ENCODE assay signal across 8 cellular contexts in the genomic region with DNA sequence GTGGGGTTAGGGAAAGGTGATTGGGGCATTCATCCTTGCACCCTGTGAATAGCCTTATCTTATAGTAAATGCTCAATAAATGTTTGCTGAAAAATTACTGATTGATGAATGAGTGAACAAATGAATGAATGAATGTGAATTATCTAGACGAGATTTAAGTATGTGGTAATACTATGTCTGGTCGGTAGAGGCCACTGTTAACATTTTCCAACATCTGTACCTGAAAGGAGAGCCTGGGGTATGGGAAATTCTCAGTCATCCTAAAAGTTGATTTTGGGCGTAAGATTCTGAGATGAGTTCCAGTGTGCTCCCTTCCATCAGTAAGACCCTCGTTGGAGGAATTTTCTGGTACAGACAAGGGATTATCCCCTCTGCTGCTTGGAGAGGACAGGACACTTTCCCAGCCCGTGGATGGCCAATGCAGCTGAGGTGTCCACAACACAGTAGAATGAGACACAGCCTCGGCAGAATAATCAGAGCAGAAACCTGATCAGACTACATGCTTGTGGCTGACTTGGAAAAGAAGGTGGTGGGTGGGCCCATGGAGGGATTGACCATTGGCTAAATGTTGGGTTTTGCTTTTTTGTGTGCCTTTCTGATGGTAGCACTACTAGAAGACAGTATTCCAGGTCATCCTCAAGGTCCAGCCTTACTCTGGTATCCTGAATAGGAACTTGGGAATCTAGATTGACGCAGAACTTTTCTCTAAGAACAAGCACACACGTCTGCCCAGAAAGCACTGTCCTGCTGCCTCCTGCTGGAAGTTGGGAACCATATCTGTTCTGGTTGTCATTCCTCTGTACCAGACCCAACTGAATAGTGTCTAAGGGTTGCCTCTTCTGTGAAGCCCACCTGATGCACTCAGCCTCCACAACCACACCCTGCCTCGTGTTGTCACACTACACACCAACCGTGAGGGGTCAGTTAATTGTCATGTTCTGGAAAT.
A peak's percentile ranks its signal among the peaks of the same experiment; 100 is the strongest.
DNase-seq lines count a peak whose midpoint lies in the region; ATAC-seq, FAIRE-seq and TF ChIP-seq lines count a peak whose summit lies in the region.

No MANE protein-coding gene starts in this region.

- no peak overlapping the region for H3K4me3 ChIP-seq in cardiac muscle cell
- H3K4me3 ChIP-seq in brain microvascular endothelial cell (ENCODE audit: low read depth, low read length): no peak overlapping the region
- H3K4me3 ChIP-seq in HepG2 (replicated peaks in 1 of 3; ENCODE audit: insufficient read depth in 1 of 3, low read depth in 2 of 3, low read length in 3 of 3): no peak overlapping the region

- TF ChIP-seq CTCF in cardiac muscle cell (IDR thresholded peaks at IDR 0.05; ENCODE audit: low read depth, low read length): peak; percentile 56
- TF ChIP-seq CTCF in brain microvascular endothelial cell (IDR thresholded peaks at IDR 0.05; ENCODE audit: low read depth, low read length, missing control alignments): peak; percentile 39
- peak; percentile 62 for TF ChIP-seq CTCF in HepG2 (CRISPR knock-in tag; IDR thresholded peaks at IDR 0.05)

- H3K9me3 ChIP-seq in cardiac muscle cell (ENCODE audit: low read depth) (no peaks in the 10 kb centered on the region), HepG2 (ENCODE audit: low read length) (no peaks in the 10 kb centered on the region)

- H3K36me3 ChIP-seq in cardiac muscle cell: no peaks in the 10 kb centered on the region
- no peaks in the 10 kb centered on the region for H3K36me3 ChIP-seq in brain microvascular endothelial cell (replicated peaks)
- no peaks in the 10 kb centered on the region for H3K36me3 ChIP-seq in HepG2 (replicated peaks in 1 of 2; ENCODE audit: control insufficient read depth in 1 of 2, insufficient read depth in 2 of 2, low read length in 2 of 2)

- H4K20me1 ChIP-seq in HepG2 (ENCODE audit: insufficient read depth, low read length): no peaks in the 10 kb centered on the region

- no peak for TF ChIP-seq EP300 in HepG2 (IDR thresholded peaks at IDR 0.05; ENCODE audit: low read depth in 2 of 2, low read length in 2 of 2)
- TF ChIP-seq EP300 in HepG2 (CRISPR knock-in tag; IDR thresholded peaks at IDR 0.05; ENCODE audit: borderline replicate concordance): no peak

- no TSS peak for BruUV-seq in HepG2 (replicated peaks; lab: Mats Ljungman, UMichigan)

- H3K79me2 ChIP-seq in HepG2 (ENCODE audit: insufficient read depth, low read length): no peaks in the 10 kb centered on the region

- peak; percentile 54 for FAIRE-seq in HepG2 (lab: Jason Lieb, UNC)

- ATAC-seq in Right ventricle myocardium inferior (no peak), HepG2 (peak; percentile 66)

- WGBS in HepG2 (ENCODE audit: low lambda C conversion rate): 2% methylated on average over 7 of the region's 10 CpGs

- intact Hi-C loops in Right ventricle myocardium inferior (cut with DNase I) (loop anchor here (5.0 to 10.0 kb wide), 4 partner anchors 263 to 593 kb away; a partner anchor contains a TSS), HepG2 (cut with micrococcal nuclease; ENCODE audit: unreplicated experiment) (loop anchor here (5.0 to 10.0 kb wide), 2 partner anchors 383 to 411 kb away; no protein-coding TSS in a partner anchor)

- H3K27ac ChIP-seq in cardiac muscle cell: no peak overlapping the region
- H3K27ac ChIP-seq in brain microvascular endothelial cell: no peak overlapping the region
- no peak overlapping the region for H3K27ac ChIP-seq in HepG2 (ENCODE audit: extremely low read length, insufficient read depth, low read length)

- H3K4me2 ChIP-seq in HepG2 (ENCODE audit: low read depth, low read length): no peak overlapping the region

- POLR2A ChIA-PET in HepG2 (lab: Yijun Ruan, JAX): no interaction called here

- no peak for TF ChIP-seq RAD21 in HepG2 (CRISPR knock-in tag; IDR thresholded peaks at IDR 0.05)

- DNase-seq in cardiac muscle cell (ENCODE audit: low read depth in 1 of 2, low spot score in 1 of 2): peak; percentile 22 to 54
- no peak for DNase-seq in Right ventricle myocardium inferior (ENCODE audit: missing footprints)
- DNase-seq in NCI-H146 treated with DMSO at 0.1 percent for 48 hours (lab: John Stamatoyannopoulos, UW; ENCODE audit: unreplicated experiment): peak; percentile 27
- peak; percentile 35 for DNase-seq in brain microvascular endothelial cell
- no peak for DNase-seq in HepG2 (ENCODE audit: low spot score)
- DNase-seq in amniotic stem cell (lab: John Stamatoyannopoulos, UW): no peak
- no peak for DNase-seq in amygdala (lab: John Stamatoyannopoulos, UW)
- DNase-seq in NCI-H226: no peak

- no peak overlapping the region for H2AFZ ChIP-seq in HepG2 (ENCODE audit: low read length)

- H3K9ac ChIP-seq in HepG2 (ENCODE audit: insufficient read depth, low read depth, low read length): no peak overlapping the region

- no peak for TF ChIP-seq POLR2A in HepG2 (IDR thresholded peaks at IDR 0.05; ENCODE audit: insufficient read depth in 1 of 2, low read depth in 2 of 2, low read length in 2 of 2)

- H3K27me3 ChIP-seq in cardiac muscle cell (no peaks in the 10 kb centered on the region), brain microvascular endothelial cell (replicated peaks) (no peaks in the 10 kb centered on the region), HepG2 (ENCODE audit: control insufficient read depth in 1 of 2, insufficient read depth in 2 of 2, low read length in 2 of 2) (no peaks in the 10 kb centered on the region)

- in situ Hi-C loops in brain microvascular endothelial cell (cut with HindIII; ENCODE audit: low pct_ligation_motif_present, low sequenced_read_pairs): no loop called here
- in situ Hi-C loops in HepG2 (cut with HindIII; ENCODE audit: extremely low pct_ligation_motif_present, low pct_unique_long_range_greater_than_20kb): no loop called here

- CTCF ChIA-PET in HepG2 (lab: Yijun Ruan, JAX; ENCODE audit: low intra/inter-chr PET ratio, low total read pairs): no interaction called here

- H3K4me1 ChIP-seq in cardiac muscle cell (ENCODE audit: low read depth): no peaks in the 10 kb centered on the region
- H3K4me1 ChIP-seq in HepG2 (ENCODE audit: insufficient read depth, low read length): no peaks in the 10 kb centered on the region

TF ChIP-seq in HepG2, 621 proteins besides CTCF, POLR2A, EP300 and RAD21:
- TF ChIP-seq ZNF24 (IDR thresholded peaks at IDR 0.05) (peak; percentile 90), JARID2 (CRISPR knock-in tag; IDR thresholded peaks at IDR 0.05; ENCODE audit: insufficient replicate concordance) (no peak), STAG1 (CRISPR knock-in tag; IDR thresholded peaks at IDR 0.05) (peak; percentile 34), CEBPB (IDR thresholded peaks at IDR 0.05; ENCODE audit: borderline replicate concordance, low read depth, low read length) (0 out of 2 replicates have a peak, but pooled peaks have one; percentile 25)

Comparison
In these comparisons a context has a peak if more than half of its experiments do, and no peak if none do; other contexts are left out.
1. DNase-seq: peak in cardiac muscle cell (2 of 2), NCI-H146 treated with DMSO at 0.1 percent for 48 hours (single experiment) and brain microvascular endothelial cell (single experiment); none in Right ventricle myocardium inferior (single experiment), HepG2 (single experiment), amniotic stem cell (single experiment), amygdala (0 of 56) and NCI-H226 (single experiment).
2. Peak in every context shown above with its lines, with median percentiles within 50 percentile points of each other: CTCF ChIP-seq.